ENCODE assay signal across 29 cellular contexts in the genomic region with DNA sequence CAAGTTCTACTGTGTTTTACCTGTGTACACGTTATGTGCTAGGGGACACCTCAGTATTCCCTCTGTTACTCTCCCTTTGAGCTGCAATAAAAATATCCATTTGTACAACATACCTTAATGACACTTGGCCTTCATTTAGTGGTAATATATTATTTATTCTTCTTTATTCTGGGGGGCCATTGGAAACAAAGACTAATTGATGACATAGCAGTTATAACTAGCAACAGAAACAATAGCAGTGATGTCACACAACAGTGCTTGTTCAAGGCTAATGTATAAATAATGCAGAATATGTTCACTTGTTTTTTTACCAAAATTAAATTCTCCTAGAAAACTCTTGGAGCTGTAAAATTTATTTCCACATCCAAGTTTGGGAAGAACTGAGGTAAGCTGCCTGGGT.
"Had no signal": no experiment of that assay in that cellular context is flagged by ENCODE, and none has a peak within 500 bp of the region (broad histone marks: within the 10 kb centered on the region; RNA-seq: fewer than 3 reads in every experiment).

No MANE protein-coding gene starts in this region.

- H3K4me3 ChIP-seq: ovary, psoas muscle, skin epidermis, smooth muscle cell, spleen, suprapubic skin, testis, tibial artery, transverse colon, upper lobe of right lung, uterus had no signal

- ATAC-seq: naive thymus-derived CD8-positive, alpha-beta T cell; natural killer cell treated with Interleukin-12 subunit alpha and Interleukin-12 subunit beta and Interleukin-15 and Interleukin-18, amount 100 ng/mL, for 72 hours; psoas muscle; right cardiac atrium; sciatic nerve; stimulated activated memory B cell treated with anti-CD40 and anti-IgM and Interleukin-4, amounts not matched to agents 10 μg/mL and 1 μg/mL and 100 μg/mL, for 72 hours; stimulated activated naive CD8-positive, alpha-beta T cell treated with anti-CD3 and anti-CD28 coated beads, Interleukin-15, amount 100 ng/mL, for 72 hours; stimulated activated naive CD8-positive, alpha-beta T cell treated with anti-CD3 and anti-CD28 coated beads, Interleukin-15, Interleukin-2, amounts not matched to agents 100 U/mL and 50 U/mL, for 24 hours; upper lobe of right lung had no signal

- H3K36me3 ChIP-seq: ovary, spleen, suprapubic skin, tibial artery, transverse colon, upper lobe of right lung, uterus had no signal

- H2AFZ ChIP-seq: parathyroid adenoma had no signal

- H3K79me2 ChIP-seq: parathyroid adenoma had no signal

- H3K27ac ChIP-seq: ovary, parathyroid adenoma, psoas muscle, skin epidermis, spleen, suprapubic skin, testis, tibial artery, transverse colon, upper lobe of right lung, uterus had no signal

- H3K27me3 ChIP-seq: ovary, spleen, suprapubic skin, testis, tibial artery, transverse colon, upper lobe of right lung had no signal

- H3K4me2 ChIP-seq: smooth muscle cell had no signal

- H3K9ac ChIP-seq: parathyroid adenoma had no signal

- H3K9me3 ChIP-seq: ovary, psoas muscle, suprapubic skin, testis, tibial artery, transverse colon, upper lobe of right lung, uterus had no signal

- H3K4me1 ChIP-seq: parathyroid adenoma, psoas muscle, spleen, suprapubic skin, testis, tibial artery, transverse colon, upper lobe of right lung, uterus had no signal

- DNase-seq: naive thymus-derived CD8-positive, alpha-beta T cell; nephron progenitor cell; occipital lobe; ovary; posterior cingulate gyrus; psoas muscle; right cardiac atrium; spleen; stimulated activated CD4-positive, alpha-beta T cell treated with anti-CD3 and anti-CD28 coated beads, Interleukin-12 subunit alpha, Interleukin-12 subunit beta, amount 100 ng/mL, for 4 hours; stimulated activated CD4-positive, alpha-beta T cell treated with anti-CD3 and anti-CD28 coated beads, Interleukin-1b, Interleukin-23, amount 100 ng/mL, for 48 hours; stimulated activated CD4-positive, alpha-beta T cell treated with anti-CD3 and anti-CD28 coated beads, Interleukin-4, amount 100 ng/mL, for 1 hour; stimulated activated CD4-positive, alpha-beta T cell treated with anti-CD3 and anti-CD28 coated beads, Interleukin-4, amount 100 ng/mL, for 4 hours; stimulated activated CD8-positive, alpha-beta memory T cell treated with anti-CD3 and anti-CD28 coated beads, Interleukin-4, amount 100 ng/mL, for 48 hours; stimulated activated naive CD4-positive, alpha-beta T cell; stimulated activated naive CD8-positive, alpha-beta T cell treated with anti-CD3 and anti-CD28 coated beads, Interleukin-15, amount 100 ng/mL, for 72 hours; stimulated activated naive CD8-positive, alpha-beta T cell treated with anti-CD3 and anti-CD28 coated beads, Interleukin-15, Interleukin-2, amounts not matched to agents 100 U/mL and 50 U/mL, for 24 hours; substantia nigra; testis; tibial artery; transverse colon; upper lobe of right lung; uterus had no signal
